ENCODE assay signal across 19 cellular contexts in genomic region chr3:43259626-43260025, GRCh38. TPM values are rescaled to one million over a fixed set of nuclear protein-coding genes. Genes with fewer than 3 reads are reported as not detected.
DNase-seq lines count a peak whose midpoint lies in the region; ATAC-seq and TF ChIP-seq lines count a peak whose summit lies in the region.
"Had no signal": no experiment of that assay in that cellular context is flagged by ENCODE, and none has a peak within 500 bp of the region (broad histone marks: within the 10 kb centered on the region; RNA-seq: fewer than 3 reads in every experiment).

No MANE protein-coding gene starts in this region.

- peaks cover 26% of the 10 kb centered on the region for H3K4me1 Mint-ChIP-seq in activated CD4-positive, alpha-beta T cell treated with anti-CD3 and anti-CD28 coated beads for 36 hours
- peaks cover 3% of the 10 kb centered on the region for H3K4me1 Mint-ChIP-seq in activated CD4-positive, alpha-beta T cell treated with anti-CD3 and anti-CD28 coated beads, Interleukin-2, amount 10 ng/mL, durations not matched to agents 7 days and 5 days
- H3K4me1 Mint-ChIP-seq: neural progenitor cell had no signal

- H3K36me3 ChIP-seq in neutrophil: no peaks in the 10 kb centered on the region
- H3K36me3 ChIP-seq: heart left ventricle, neural progenitor cell, prostate gland had no signal

- no peak overlapping the region for H3K4me3 Mint-ChIP-seq in activated CD4-positive, alpha-beta T cell treated with anti-CD3 and anti-CD28 coated beads for 36 hours
- no peak overlapping the region for H3K4me3 Mint-ChIP-seq in activated CD4-positive, alpha-beta T cell treated with anti-CD3 and anti-CD28 coated beads, Interleukin-2, amount 10 ng/mL, durations not matched to agents 7 days and 5 days
- H3K4me3 Mint-ChIP-seq: B cell, neural progenitor cell had no signal

- H3K27ac ChIP-seq in neutrophil: peak overlapping the region; percentile 97
- H3K27ac ChIP-seq: heart left ventricle, neural progenitor cell, prostate gland, VCaP had no signal

- H3K4me3 ChIP-seq in epithelial cell of esophagus (ENCODE audit: low read length) (no peak overlapping the region), neutrophil (ENCODE audit: low read depth in 1 of 2, low read length in 1 of 2) (no peak overlapping the region)
- H3K4me3 ChIP-seq: heart left ventricle, neural progenitor cell, prostate gland had no signal

- no peaks in the 10 kb centered on the region for H3K27me3 ChIP-seq in neutrophil
- H3K27me3 ChIP-seq: heart left ventricle, neural progenitor cell had no signal

- H3K27me3 Mint-ChIP-seq in activated CD4-positive, alpha-beta T cell treated with anti-CD3 and anti-CD28 coated beads for 36 hours: no peaks in the 10 kb centered on the region
- no peaks in the 10 kb centered on the region for H3K27me3 Mint-ChIP-seq in activated CD4-positive, alpha-beta T cell treated with anti-CD3 and anti-CD28 coated beads, Interleukin-2, amount 10 ng/mL, durations not matched to agents 7 days and 5 days

- no peak overlapping the region for H3K27ac Mint-ChIP-seq in activated CD4-positive, alpha-beta T cell treated with anti-CD3 and anti-CD28 coated beads for 36 hours
- H3K27ac Mint-ChIP-seq in activated CD4-positive, alpha-beta T cell treated with anti-CD3 and anti-CD28 coated beads, Interleukin-2, amount 10 ng/mL, durations not matched to agents 7 days and 5 days: no peak overlapping the region
- H3K27ac Mint-ChIP-seq: B cell, neural progenitor cell had no signal

- CTCF ChIA-PET in activated CD4-positive, alpha-beta T cell treated with anti-CD3 and anti-CD28 coated beads for 36 hours (lab: Charles Lee): no interaction called here
- CTCF ChIA-PET in activated CD4-positive, alpha-beta T cell treated with anti-CD3 and anti-CD28 coated beads, Interleukin-2, amount 10 ng/mL, durations not matched to agents 7 days and 5 days (lab: Charles Lee): interaction anchor here (2.2 kb wide), 1 partner anchor 11 kb away, joined by 9 read pairs; no protein-coding TSS in a partner anchor

- H3K36me3 Mint-ChIP-seq in activated CD4-positive, alpha-beta T cell treated with anti-CD3 and anti-CD28 coated beads for 36 hours (ENCODE audit: low read depth): no peaks in the 10 kb centered on the region
- H3K36me3 Mint-ChIP-seq in activated CD4-positive, alpha-beta T cell treated with anti-CD3 and anti-CD28 coated beads, Interleukin-2, amount 10 ng/mL, durations not matched to agents 7 days and 5 days (ENCODE audit: low read depth): no peaks in the 10 kb centered on the region
- H3K36me3 Mint-ChIP-seq: neural progenitor cell had no signal

- H3K9me3 Mint-ChIP-seq in activated CD4-positive, alpha-beta T cell treated with anti-CD3 and anti-CD28 coated beads for 36 hours (ENCODE audit: low read depth): no peaks in the 10 kb centered on the region
- H3K9me3 Mint-ChIP-seq in activated CD4-positive, alpha-beta T cell treated with anti-CD3 and anti-CD28 coated beads, Interleukin-2, amount 10 ng/mL, durations not matched to agents 7 days and 5 days: no peaks in the 10 kb centered on the region
- H3K9me3 Mint-ChIP-seq: neural progenitor cell had no signal

- intact Hi-C loops in activated CD4-positive, alpha-beta T cell treated with anti-CD3 and anti-CD28 coated beads for 36 hours (cut with DNase I, micrococcal nuclease): no loop called here

- TF ChIP-seq CTCF in epithelial cell of esophagus (IDR thresholded peaks at IDR 0.05; ENCODE audit: insufficient read depth, low read depth, low read length, missing control alignments): no peak
- no peak for TF ChIP-seq CTCF in neutrophil (IDR thresholded peaks at IDR 0.05)

- DNase-seq in activated CD4-positive, alpha-beta T cell treated with anti-CD3 and anti-CD28 coated beads for 36 hours: peak; percentile 18
- DNase-seq in activated CD4-positive, alpha-beta T cell treated with anti-CD3 and anti-CD28 coated beads, Interleukin-2, amount 10 ng/mL, durations not matched to agents 7 days and 5 days: no peak
- DNase-seq in M059J (ENCODE audit: low read depth) (peak; percentile 57), epithelial cell of esophagus (ENCODE audit: low read depth) (peak; percentile 99), amniotic stem cell (lab: John Stamatoyannopoulos, UW) (no peak)
- DNase-seq: activated CD4-positive, alpha-beta T cell treated with anti-CD3 and anti-CD28 coated beads, Interleukin-2, amount 50 U/mL, for 48 hours; activated naive CD4-positive, alpha-beta T cell treated with Interleukin-2 at 50 U/mL for 16 hours; activated T-cell treated with anti-CD3 and anti-CD28 coated beads, Interleukin-2, amount 50 U/mL, for 1 hour; Calu3; heart left ventricle; NCI-H1436; T-helper 1 cell had no signal

- no peaks in the 10 kb centered on the region for H3K9me3 ChIP-seq in neutrophil
- H3K9me3 ChIP-seq: heart left ventricle, prostate gland had no signal

- POLR2A ChIA-PET in activated CD4-positive, alpha-beta T cell treated with anti-CD3 and anti-CD28 coated beads for 36 hours (lab: Charles Lee): no interaction called here
- POLR2A ChIA-PET in activated CD4-positive, alpha-beta T cell treated with anti-CD3 and anti-CD28 coated beads, Interleukin-2, amount 10 ng/mL, durations not matched to agents 7 days and 5 days (lab: Charles Lee): no interaction called here

- peak; percentile 36 for ATAC-seq in activated CD4-positive, alpha-beta T cell treated with anti-CD3 and anti-CD28 coated beads for 36 hours
- ATAC-seq in GM21367 (IDR thresholded peaks at IDR 0.05; ENCODE audit: unreplicated experiment) (no peak), GM19035 (IDR thresholded peaks at IDR 0.05; ENCODE audit: unreplicated experiment) (no peak)
- ATAC-seq: heart left ventricle had no signal

- H3K4me1 ChIP-seq in neutrophil (ENCODE audit: control insufficient read depth in 1 of 2, insufficient read depth in 1 of 2, low read depth in 1 of 2, low read length in 1 of 2): peaks cover 68 to 81% of the 10 kb centered on the region in 2 experiments
- H3K4me1 ChIP-seq: neural progenitor cell, prostate gland had no signal

RNA-seq across cellular contexts. Expression of gene SNRK, which starts 26.7 kb away (rescaled TPM):
- total RNA-seq in activated CD4-positive, alpha-beta T cell treated with anti-CD3 and anti-CD28 coated beads for 36 hours: 10 to 100 TPM; 19.5 to 22.9 TPM
- total RNA-seq in activated CD4-positive, alpha-beta T cell treated with anti-CD3 and anti-CD28 coated beads, Interleukin-2, amount 10 ng/mL, durations not matched to agents 7 days and 5 days: 10 to 100 TPM; 62.9 to 65.6 TPM
- total RNA-seq in M059J (2014; rRNA removed; shearing (Covaris generic)): 7.5 and 13.6 TPM in 2 replicates

Comparison
In these comparisons a context has a peak if more than half of its experiments do, and no peak if none do; other contexts are left out.
1. DNase-seq: peak in activated CD4-positive, alpha-beta T cell treated with anti-CD3 and anti-CD28 coated beads for 36 hours (single experiment), M059J (single experiment) and epithelial cell of esophagus (single experiment); none in activated CD4-positive, alpha-beta T cell treated with anti-CD3 and anti-CD28 coated beads, Interleukin-2, amount 10 ng/mL, durations not matched to agents 7 days and 5 days (single experiment) and amniotic stem cell (single experiment).